1 cellular context compared by ENCODE assay signal in the genomic region with DNA sequence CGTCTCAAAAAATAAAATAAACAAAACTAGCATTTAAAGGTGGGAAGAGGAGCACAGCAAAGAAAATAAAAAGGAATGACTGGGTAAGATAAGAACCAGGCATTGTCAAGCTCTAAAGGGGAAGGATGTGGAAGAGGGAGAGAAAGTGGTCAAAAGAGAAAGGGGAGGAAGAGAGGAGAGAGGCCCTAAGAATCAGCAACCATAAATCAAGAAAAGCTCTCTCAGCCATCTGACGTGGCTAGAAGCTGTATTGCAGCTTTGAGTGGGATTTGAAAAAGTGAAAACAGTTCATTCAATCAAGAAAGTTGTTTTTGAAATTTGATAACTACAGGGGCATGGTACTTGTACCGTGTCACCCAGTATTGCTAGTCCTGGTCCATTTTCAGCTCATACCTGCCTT.
A peak's percentile ranks its signal among the peaks of the same experiment; 100 is the strongest.
TF ChIP-seq lines count a peak whose summit lies in the region.

No MANE protein-coding gene starts in this region.

TF ChIP-seq in K562, 482 proteins besides CTCF, POLR2A, EP300 and RAD21:
- TF ChIP-seq MEIS2 (IDR thresholded peaks at IDR 0.05; ENCODE audit: partially characterized antibody) (peak; percentile 27), DNMT1 (IDR thresholded peaks at IDR 0.05) (no peak)
- TF ChIP-seq, protein P1, sequence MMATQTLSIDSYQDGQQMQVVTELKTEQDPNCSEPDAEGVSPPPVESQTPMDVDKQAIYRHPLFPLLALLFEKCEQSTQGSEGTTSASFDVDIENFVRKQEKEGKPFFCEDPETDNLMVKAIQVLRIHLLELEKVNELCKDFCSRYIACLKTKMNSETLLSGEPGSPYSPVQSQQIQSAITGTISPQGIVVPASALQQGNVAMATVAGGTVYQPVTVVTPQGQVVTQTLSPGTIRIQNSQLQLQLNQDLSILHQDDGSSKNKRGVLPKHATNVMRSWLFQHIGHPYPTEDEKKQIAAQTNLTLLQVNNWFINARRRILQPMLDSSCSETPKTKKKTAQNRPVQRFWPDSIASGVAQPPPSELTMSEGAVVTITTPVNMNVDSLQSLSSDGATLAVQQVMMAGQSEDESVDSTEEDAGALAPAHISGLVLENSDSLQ (IDR thresholded peaks at IDR 0.05) = peak; percentile 56
